In the genomic region with DNA sequence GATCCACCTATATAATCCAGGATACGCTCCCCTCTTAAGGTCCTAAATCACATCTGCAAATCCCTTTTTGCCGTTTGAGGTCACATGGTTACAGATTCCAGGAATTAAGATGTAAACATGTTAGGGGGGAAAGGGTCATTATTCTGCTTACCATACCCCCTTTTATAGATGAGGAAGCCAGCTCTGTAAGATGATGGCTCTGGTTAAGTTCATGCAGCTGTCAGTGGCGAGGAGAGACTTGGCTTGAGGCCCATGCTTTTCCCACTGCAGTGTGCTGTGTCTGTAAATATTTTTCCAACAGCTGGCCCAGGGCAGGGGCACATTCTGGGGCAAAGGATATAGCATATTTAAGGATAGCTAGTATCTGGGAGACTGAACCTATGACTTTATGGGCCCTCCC, we compare ENCODE assay signal across 1 cellular context.
TF ChIP-seq lines count a peak whose summit lies in the region.

No MANE protein-coding gene starts in this region.

TF ChIP-seq in HepG2, 621 proteins besides CTCF, POLR2A, EP300 and RAD21 (continued from another document):
- TF ChIP-seq, protein P1, sequence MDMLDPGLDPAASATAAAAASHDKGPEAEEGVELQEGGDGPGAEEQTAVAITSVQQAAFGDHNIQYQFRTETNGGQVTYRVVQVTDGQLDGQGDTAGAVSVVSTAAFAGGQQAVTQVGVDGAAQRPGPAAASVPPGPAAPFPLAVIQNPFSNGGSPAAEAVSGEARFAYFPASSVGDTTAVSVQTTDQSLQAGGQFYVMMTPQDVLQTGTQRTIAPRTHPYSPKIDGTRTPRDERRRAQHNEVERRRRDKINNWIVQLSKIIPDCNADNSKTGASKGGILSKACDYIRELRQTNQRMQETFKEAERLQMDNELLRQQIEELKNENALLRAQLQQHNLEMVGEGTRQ (IDR thresholded peaks at IDR 0.05; ENCODE audit: low read depth, low read length), result no peak
- TF ChIP-seq, protein P1 (CRISPR knock-in tag; IDR thresholded peaks at IDR 0.05; ENCODE audit: borderline replicate concordance), result no peak
- TF ChIP-seq ZNF451 (CRISPR knock-in tag; IDR thresholded peaks at IDR 0.05), result no peak
- no peak for TF ChIP-seq ZNF839 (CRISPR knock-in tag; IDR thresholded peaks at IDR 0.05; ENCODE audit: borderline replicate concordance)
- TF ChIP-seq SMARCE1 (IDR thresholded peaks at IDR 0.05; ENCODE audit: borderline replicate concordance), result no peak
- TF ChIP-seq, protein P2, sequence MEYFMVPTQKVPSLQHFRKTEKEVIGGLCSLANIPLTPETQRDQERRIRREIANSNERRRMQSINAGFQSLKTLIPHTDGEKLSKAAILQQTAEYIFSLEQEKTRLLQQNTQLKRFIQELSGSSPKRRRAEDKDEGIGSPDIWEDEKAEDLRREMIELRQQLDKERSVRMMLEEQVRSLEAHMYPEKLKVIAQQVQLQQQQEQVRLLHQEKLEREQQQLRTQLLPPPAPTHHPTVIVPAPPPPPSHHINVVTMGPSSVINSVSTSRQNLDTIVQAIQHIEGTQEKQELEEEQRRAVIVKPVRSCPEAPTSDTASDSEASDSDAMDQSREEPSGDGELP (IDR thresholded peaks at IDR 0.05; ENCODE audit: borderline replicate concordance, low read depth), result peak; percentile 77
- no peak for TF ChIP-seq ZSCAN30 (CRISPR knock-in tag; IDR thresholded peaks at IDR 0.05)
